10 cellular contexts compared by ENCODE assay signal in the genomic region with DNA sequence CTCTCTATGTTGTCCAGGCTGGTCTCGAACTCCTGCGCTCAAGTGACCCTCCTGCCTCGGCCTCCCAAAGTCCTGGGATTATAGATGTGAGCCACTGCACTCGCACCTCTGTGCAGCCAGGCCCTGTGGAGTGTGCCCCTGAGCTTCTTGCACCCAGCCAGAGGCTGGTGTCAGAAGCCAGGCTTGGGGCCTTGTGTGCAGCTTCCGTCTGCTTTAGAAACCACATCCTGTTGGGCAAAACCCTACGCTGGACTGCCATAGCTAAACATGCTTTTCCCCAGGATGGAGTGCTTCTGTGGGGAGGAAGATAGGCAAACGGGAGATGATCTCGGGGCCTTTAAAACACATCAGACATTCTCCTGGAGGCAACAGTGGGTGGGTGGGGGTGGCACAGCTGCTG. TPM values are rescaled to one million over a fixed set of nuclear protein-coding genes. Genes with fewer than 3 reads are reported as not detected.
DNase-seq lines count a peak whose midpoint lies in the region; ATAC-seq, FAIRE-seq and TF ChIP-seq lines count a peak whose summit lies in the region.
"Had no signal": no experiment of that assay in that cellular context is flagged by ENCODE, and none has a peak within 500 bp of the region (broad histone marks: within the 10 kb centered on the region; RNA-seq: fewer than 3 reads in every experiment).

No MANE protein-coding gene starts in this region.

- H3K4me1 Mint-ChIP-seq in activated naive CD4-positive, alpha-beta T cell treated with anti-CD3 and anti-CD28 coated beads for 36 hours (ENCODE audit: low read depth), result peaks cover 26% of the 10 kb centered on the region

- CTCF ChIA-PET in activated naive CD4-positive, alpha-beta T cell treated with anti-CD3 and anti-CD28 coated beads for 36 hours (lab: Charles Lee), result interaction anchor here (0.6 to 1.5 kb wide), 5 partner anchors 39 to 235 kb away, joined by 3 to 13 read pairs (median 4); partner anchors contain the start of gene RAPGEF1

- H3K4me3 ChIP-seq in Peyer's patch, result no peak overlapping the region
- no peak overlapping the region for H3K4me3 ChIP-seq in small intestine (ENCODE audit: low read depth in 1 of 2, low read length in 2 of 2)

- no peak for TF ChIP-seq POLR2A in Peyer's patch (IDR thresholded peaks at IDR 0.05)

- intact Hi-C loops in activated naive CD4-positive, alpha-beta T cell treated with anti-CD3 and anti-CD28 coated beads for 36 hours (cut with micrococcal nuclease), result no loop called here

- H3K27me3 ChIP-seq in Peyer's patch (no peaks in the 10 kb centered on the region), small intestine (ENCODE audit: control insufficient read depth in 2 of 2, insufficient read depth in 2 of 2, low read length in 2 of 2) (no peaks in the 10 kb centered on the region)

- H3K27ac ChIP-seq in Peyer's patch (peak overlapping the region in 1 of 4 donors; percentile 63), small intestine (ENCODE audit: low read depth in 1 of 2, low read length in 1 of 2) (peak overlapping the region in 1 of 2 donors; percentile 19)

- DNase-seq in EH (ENCODE audit: low read depth), result peak; percentile 44
- peak in 2 of 3 donors; percentile 68 to 77 for DNase-seq in Peyer's patch
- peak; percentile 74 for DNase-seq in activated naive CD4-positive, alpha-beta T cell treated with anti-CD3 and anti-CD28 coated beads for 36 hours
- DNase-seq in small intestine, result peak; percentile 18
- DNase-seq in NCI-H128 (lab: John Stamatoyannopoulos, UW; ENCODE audit: unreplicated experiment), result no peak
- no peak for DNase-seq in NCI-H526 treated with DMSO at 0.1 percent for 48 hours (lab: John Stamatoyannopoulos, UW)
- DNase-seq in COR-L47 (lab: John Stamatoyannopoulos, UW), result no peak
- DNase-seq: NCI-H1694 treated with DMSO at 0.1 percent for 48 hours had no signal

- H3K4me3 Mint-ChIP-seq in activated naive CD4-positive, alpha-beta T cell treated with anti-CD3 and anti-CD28 coated beads for 36 hours, result no peak overlapping the region

- H3K9me3 ChIP-seq in Peyer's patch (no peaks in the 10 kb centered on the region), small intestine (ENCODE audit: control insufficient read depth, low read depth) (no peaks in the 10 kb centered on the region)

- no peaks in the 10 kb centered on the region for H3K9me3 Mint-ChIP-seq in activated naive CD4-positive, alpha-beta T cell treated with anti-CD3 and anti-CD28 coated beads for 36 hours

- no peak for FAIRE-seq in small intestine (lab: Jason Lieb, UNC)

- ATAC-seq in GM19395 (IDR thresholded peaks at IDR 0.05; ENCODE audit: unreplicated experiment), result no peak

- peaks cover 12% of the 10 kb centered on the region for H3K36me3 Mint-ChIP-seq in activated naive CD4-positive, alpha-beta T cell treated with anti-CD3 and anti-CD28 coated beads for 36 hours (ENCODE audit: low read depth)

- H3K27ac Mint-ChIP-seq in activated naive CD4-positive, alpha-beta T cell treated with anti-CD3 and anti-CD28 coated beads for 36 hours, result peak overlapping the region; percentile 84

- H3K36me3 ChIP-seq in Peyer's patch (peaks cover 0 to 82% (median 3%) of the 10 kb centered on the region in 3 donors), small intestine (ENCODE audit: control insufficient read depth in 2 of 2, insufficient read depth in 2 of 2, low read length in 2 of 2) (peaks cover 17 to 32% of the 10 kb centered on the region in 2 donors)

- WGBS in small intestine, 3 donors, result 66 to 94% (median 69%) methylated on average over 8 of the region's 8 CpGs

- TF ChIP-seq CTCF in Peyer's patch (IDR thresholded peaks at IDR 0.05), result no peak

- no peaks in the 10 kb centered on the region for H3K27me3 Mint-ChIP-seq in activated naive CD4-positive, alpha-beta T cell treated with anti-CD3 and anti-CD28 coated beads for 36 hours (ENCODE audit: low read depth)

- H3K4me1 ChIP-seq in Peyer's patch, result peaks cover 0 to 12% (median 1%) of the 10 kb centered on the region in 4 donors
- no peaks in the 10 kb centered on the region for H3K4me1 ChIP-seq in small intestine (ENCODE audit: control insufficient read depth in 2 of 2, insufficient read depth in 1 of 2, low read depth in 1 of 2, low read length in 1 of 2)

RNA-seq across cellular contexts. Expression of gene PRRT1B, which starts 40.1 kb away (rescaled TPM):
- 1 to 10 TPM in 1 of 4 donors, under 1 TPM in 1, not detected in 2; 0.94 to 3.9 TPM for total RNA-seq in Peyer's patch
- total RNA-seq in activated naive CD4-positive, alpha-beta T cell treated with anti-CD3 and anti-CD28 coated beads for 36 hours, result not detected
- under 1 TPM in 2 of 3 donors, not detected in 1; 0.12 to 0.89 TPM for polyA plus RNA-seq in small intestine
- polyA plus RNA-seq: esophagus had no signal

RNA-seq across cellular contexts. Expression of gene UCK1, which starts 54.3 kb away (rescaled TPM):
- 10 to 100 TPM; 20.6 to 37.2 (median 31.1) TPM for total RNA-seq in Peyer's patch
- total RNA-seq in activated naive CD4-positive, alpha-beta T cell treated with anti-CD3 and anti-CD28 coated beads for 36 hours, result 10 to 100 TPM; 18.7 to 21.7 TPM
- polyA plus RNA-seq in small intestine, result 10 to 100 TPM; 18.1 to 34.7 (median 20.8) TPM

Comparison
In these comparisons a context has a peak if more than half of its experiments do, and no peak if none do; other contexts are left out.
1. DNase-seq: peak in EH (single experiment), Peyer's patch (2 of 3), activated naive CD4-positive, alpha-beta T cell treated with anti-CD3 and anti-CD28 coated beads for 36 hours (single experiment) and small intestine (single experiment); none in NCI-H128 (single experiment), NCI-H526 treated with DMSO at 0.1 percent for 48 hours (single experiment) and COR-L47 (single experiment).